In genomic region chr2:239321596-239322413, GRCh38 we compare ENCODE assay signal across 9 cellular contexts.
DNase-seq lines count a peak whose midpoint lies in the region; ATAC-seq and TF ChIP-seq lines count a peak whose summit lies in the region.
"Had no signal": no experiment of that assay in that cellular context is flagged by ENCODE, and none has a peak within 500 bp of the region (broad histone marks: within the 10 kb centered on the region; RNA-seq: fewer than 3 reads in every experiment).

No MANE protein-coding gene starts in this region.

- DNase-seq in NB4 (ENCODE audit: low read depth) (peak; percentile 56), left lobe of liver (ENCODE audit: low spot score) (peak; percentile 36), AML-193 (lab: John Stamatoyannopoulos, UW) (no peak), NCI-H1105 treated with DMSO at 0.1 percent for 48 hours (lab: John Stamatoyannopoulos, UW) (no peak)
- peak; percentile 72 for DNase-seq in activated CD8-positive, alpha-beta memory T cell treated with anti-CD3 and anti-CD28 coated beads, Interleukin-2, amount 50 U/mL, for 48 hours
- DNase-seq in stimulated activated CD8-positive, alpha-beta memory T cell treated with anti-CD3 and anti-CD28 coated beads, Interleukin-7, amount 100 ng/mL, for 24 hours (ENCODE audit: low read depth), result peak; percentile 30
- DNase-seq: right lobe of liver had no signal

- no peak overlapping the region for H3K4me3 ChIP-seq in NB4 (ENCODE audit: low read depth, low read length)
- H3K4me3 ChIP-seq: right lobe of liver had no signal

- TF ChIP-seq CTCF in NB4 (IDR thresholded peaks at IDR 0.05; ENCODE audit: low read depth, low read length), result no peak

- ATAC-seq in left lobe of liver (no peak), HG02885 (IDR thresholded peaks at IDR 0.05; ENCODE audit: poor library complexity, unreplicated experiment) (no peak), HG02870 (IDR thresholded peaks at IDR 0.05; ENCODE audit: unreplicated experiment) (no peak)
- ATAC-seq: right lobe of liver had no signal

- TF ChIP-seq POLR2A in NB4 (IDR thresholded peaks at IDR 0.05; ENCODE audit: extremely low read depth, insufficient read length), result no peak

Comparison
In these comparisons a context has a peak if more than half of its experiments do, and no peak if none do; other contexts are left out.
1. DNase-seq: peak in NB4 (single experiment), activated CD8-positive, alpha-beta memory T cell treated with anti-CD3 and anti-CD28 coated beads, Interleukin-2, amount 50 U/mL, for 48 hours (single experiment), left lobe of liver (single experiment) and stimulated activated CD8-positive, alpha-beta memory T cell treated with anti-CD3 and anti-CD28 coated beads, Interleukin-7, amount 100 ng/mL, for 24 hours (single experiment); none in AML-193 (0 of 2) and NCI-H1105 treated with DMSO at 0.1 percent for 48 hours (single experiment).